Comparison of ENCODE assay signal across 17 cellular contexts in the genomic region with DNA sequence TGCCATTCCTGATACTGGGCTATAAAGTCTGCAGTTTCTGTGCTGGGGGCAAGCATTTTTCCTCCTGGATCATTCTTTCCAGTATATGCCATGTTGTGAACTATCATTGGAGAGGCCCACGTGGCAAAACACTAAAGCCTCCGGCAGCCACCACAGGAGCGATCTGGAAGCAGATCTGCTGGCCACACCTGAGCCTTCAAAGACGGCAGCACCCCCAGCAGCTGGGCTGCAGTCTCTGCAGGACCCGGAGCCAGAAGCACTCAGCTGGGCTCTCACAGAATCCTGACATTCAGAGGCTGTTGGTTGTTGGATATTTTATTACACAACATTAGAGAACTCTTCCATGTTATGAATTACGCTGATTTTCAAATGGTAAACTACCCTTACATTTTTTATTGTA.
"Had no signal": no experiment of that assay in that cellular context is flagged by ENCODE, and none has a peak within 500 bp of the region (broad histone marks: within the 10 kb centered on the region; RNA-seq: fewer than 3 reads in every experiment).

No MANE protein-coding gene starts in this region.

- H3K4me3 ChIP-seq: cardiac muscle cell, gastrocnemius medialis, heart right ventricle, lower lobe of right lung, ovary, tibial artery had no signal

- H3K27me3 ChIP-seq: cardiac muscle cell, gastrocnemius medialis, ovary had no signal

- H3K4me1 Mint-ChIP-seq: activated CD4-positive, alpha-beta memory T cell treated with anti-CD3 and anti-CD28 coated beads, Interleukin-2, amount 10 ng/mL, durations not matched to agents 7 days and 5 days; stimulated activated memory B cell treated with anti-CD40 and anti-IgM and Interleukin-4, amounts not matched to agents 10 μg/mL and 1 μg/mL and 100 μg/mL, for 72 hours had no signal

- H3K9me3 ChIP-seq: gastrocnemius medialis, lower lobe of right lung, ovary had no signal

- H3K36me3 ChIP-seq: cardiac muscle cell, gastrocnemius medialis, heart right ventricle, lower lobe of right lung, ovary, tibial artery had no signal

- H3K27ac ChIP-seq: cardiac muscle cell, gastrocnemius medialis, heart right ventricle, lower lobe of right lung, ovary, tibial artery had no signal

- DNase-seq: activated CD4-positive, alpha-beta memory T cell treated with anti-CD3 and anti-CD28 coated beads, Interleukin-2, amount 10 ng/mL, durations not matched to agents 7 days and 5 days; activated CD4-positive, alpha-beta T cell treated with anti-CD3 and anti-CD28 coated beads for 4 hours; activated effector memory CD4-positive, alpha-beta T cell treated with Interleukin-2 at 50 U/mL for 16 hours; activated T-cell treated with anti-CD3 and anti-CD28 coated beads, Interleukin-2, amount 50 U/mL, for 24 hours; gastrocnemius medialis; heart right ventricle; left cardiac atrium; lower lobe of right lung; midbrain; ovary; stimulated activated CD4-positive, alpha-beta T cell treated with anti-CD3 and anti-CD28 coated beads, Interleukin-1b, Interleukin-23, amount 100 ng/mL, for 48 hours; tibial artery had no signal

- H3K4me1 ChIP-seq: gastrocnemius medialis, heart right ventricle, lower lobe of right lung, tibial artery had no signal

- H3K9me3 Mint-ChIP-seq: activated CD4-positive, alpha-beta memory T cell treated with anti-CD3 and anti-CD28 coated beads, Interleukin-2, amount 10 ng/mL, durations not matched to agents 7 days and 5 days had no signal

- ATAC-seq: activated naive CD4-positive, alpha-beta T cell treated with anti-CD3 and anti-CD28 coated beads, Interleukin-2, amount 50 U/mL, for 72 hours; gastrocnemius medialis; heart right ventricle; left cardiac atrium; lower lobe of right lung; sciatic nerve; stimulated activated memory B cell treated with anti-CD40 and anti-IgM and Interleukin-4, amounts not matched to agents 10 μg/mL and 1 μg/mL and 100 μg/mL, for 72 hours had no signal

- H3K27ac Mint-ChIP-seq: activated CD4-positive, alpha-beta memory T cell treated with anti-CD3 and anti-CD28 coated beads, Interleukin-2, amount 10 ng/mL, durations not matched to agents 7 days and 5 days; activated naive CD4-positive, alpha-beta T cell treated with anti-CD3 and anti-CD28 coated beads, Interleukin-2, amount 50 U/mL, for 72 hours; activated T-cell treated with anti-CD3 and anti-CD28 coated beads, Interleukin-2, amount 50 U/mL, for 24 hours; stimulated activated memory B cell treated with anti-CD40 and anti-IgM and Interleukin-4, amounts not matched to agents 10 μg/mL and 1 μg/mL and 100 μg/mL, for 72 hours had no signal

- H3K36me3 Mint-ChIP-seq: stimulated activated memory B cell treated with anti-CD40 and anti-IgM and Interleukin-4, amounts not matched to agents 10 μg/mL and 1 μg/mL and 100 μg/mL, for 72 hours had no signal

- H3K4me3 Mint-ChIP-seq: activated CD4-positive, alpha-beta memory T cell treated with anti-CD3 and anti-CD28 coated beads, Interleukin-2, amount 10 ng/mL, durations not matched to agents 7 days and 5 days; activated T-cell treated with anti-CD3 and anti-CD28 coated beads, Interleukin-2, amount 50 U/mL, for 24 hours; neural crest cell; stimulated activated memory B cell treated with anti-CD40 and anti-IgM and Interleukin-4, amounts not matched to agents 10 μg/mL and 1 μg/mL and 100 μg/mL, for 72 hours had no signal
